In the genomic region with DNA sequence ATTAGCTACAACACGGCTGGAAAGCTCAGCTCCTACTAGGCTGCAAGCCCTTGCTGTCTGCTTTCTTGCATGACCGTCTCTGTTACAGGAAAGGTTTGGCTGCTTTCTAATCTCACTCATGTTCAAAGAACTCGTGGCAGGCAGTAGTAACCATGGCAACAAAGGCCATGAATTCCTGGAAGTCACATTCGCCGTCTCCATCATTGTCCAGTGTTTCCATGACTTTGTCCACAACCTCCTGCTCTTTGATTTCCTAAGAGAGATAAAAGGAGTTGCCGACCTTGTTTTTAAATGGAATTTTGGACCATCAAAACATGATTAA, we compare ENCODE assay signal across 11 cellular contexts. TPM values are rescaled to one million over a fixed set of nuclear protein-coding genes. Genes with fewer than 3 reads are reported as not detected.
DNase-seq lines count a peak whose midpoint lies in the region; ATAC-seq and TF ChIP-seq lines count a peak whose summit lies in the region.
"Had no signal": no experiment of that assay in that cellular context is flagged by ENCODE, and none has a peak within 500 bp of the region (broad histone marks: within the 10 kb centered on the region; RNA-seq: fewer than 3 reads in every experiment).

No MANE protein-coding gene starts in this region.

- H3K27ac ChIP-seq in GM23338 (ENCODE audit: low read depth) (no peak overlapping the region), OCI-LY7 (ENCODE audit: low read depth, low read length, poor library complexity, severe bottlenecking) (no peak overlapping the region)
- H3K27ac ChIP-seq: VCaP had no signal

- no peaks in the 10 kb centered on the region for H3K27me3 ChIP-seq in GM23338 (ENCODE audit: insufficient read depth)

- BruUV-seq in OCI-LY7 (replicated peaks; lab: Mats Ljungman, UMichigan): no TSS peak

- H3K4me3 ChIP-seq in GM23338 (no peak overlapping the region), astrocyte of the cerebellum (ENCODE audit: low read depth, low read length) (no peak overlapping the region), OCI-LY7 (ENCODE audit: low read depth, low read length, poor library complexity, severe bottlenecking) (no peak overlapping the region)

- H3K4me1 ChIP-seq in GM23338 (ENCODE audit: insufficient read depth): peaks cover 17% of the 10 kb centered on the region
- H3K4me1 ChIP-seq in OCI-LY7 (ENCODE audit: insufficient read depth, low read length, poor library complexity, severe bottlenecking): no peaks in the 10 kb centered on the region

- H3K4me1 Mint-ChIP-seq in GM23338: peaks cover 17% of the 10 kb centered on the region
- H3K4me1 Mint-ChIP-seq: stimulated activated naive B cell treated with anti-CD40 and anti-IgM and Interleukin-4, amounts not matched to agents 10 μg/mL and 1 μg/mL and 100 μg/mL, for 72 hours had no signal

- CTCF ChIA-PET in OCI-LY7 (lab: Charles Lee; ENCODE audit: unreplicated experiment): no interaction called here

- H3K36me3 ChIP-seq in GM23338 (ENCODE audit: insufficient read depth) (no peaks in the 10 kb centered on the region), OCI-LY7 (ENCODE audit: insufficient read depth, low read length) (no peaks in the 10 kb centered on the region)

- peak; percentile 22 for DNase-seq in GM23338 (ENCODE audit: low spot score)
- peak; percentile 74 for DNase-seq in astrocyte of the cerebellum (ENCODE audit: low read depth)
- DNase-seq in left cardiac atrium: peak; percentile 65
- peak; percentile 88 for DNase-seq in renal cortical epithelial cell (ENCODE audit: low read depth)
- no peak for DNase-seq in OCI-LY7 (ENCODE audit: low spot score)
- no peak for DNase-seq in NOMO-1 treated with DMSO at 0.1 percent for 48 hours (lab: John Stamatoyannopoulos, UW; ENCODE audit: unreplicated experiment)
- DNase-seq: NCI-H2029 treated with DMSO at 0.1 percent for 48 hours; stimulated activated naive B cell treated with anti-CD40 and anti-IgM and Interleukin-4, amounts not matched to agents 10 μg/mL and 1 μg/mL and 100 μg/mL, for 72 hours had no signal

- no peak for TF ChIP-seq CTCF in GM23338 (conservative IDR thresholded peaks at IDR 0.05; ENCODE audit: low read depth in 2 of 2)
- TF ChIP-seq CTCF in astrocyte of the cerebellum (IDR thresholded peaks at IDR 0.05; ENCODE audit: low read depth, low read length, missing control alignments): no peak
- no peak for TF ChIP-seq CTCF in OCI-LY7 (conservative IDR thresholded peaks at IDR 0.05; ENCODE audit: low read length)

- no peak overlapping the region for H2AFZ ChIP-seq in GM23338
- H2AFZ ChIP-seq in OCI-LY7 (ENCODE audit: low read length): no peak overlapping the region

- H3F3A ChIP-seq in GM23338 (replicated peaks; ENCODE audit: low read depth): no peaks in the 10 kb centered on the region

- H3K9me3 ChIP-seq in OCI-LY7 (ENCODE audit: low read length): 0 out of 2 replicates have a peak, but pooled peaks cover 9% of the 10 kb centered on the region

- no peak overlapping the region for H3K4me3 Mint-ChIP-seq in GM23338
- H3K4me3 Mint-ChIP-seq: stimulated activated naive B cell treated with anti-CD40 and anti-IgM and Interleukin-4, amounts not matched to agents 10 μg/mL and 1 μg/mL and 100 μg/mL, for 72 hours had no signal

- in situ Hi-C loops in astrocyte of the cerebellum (cut with HindIII; ENCODE audit: low sequenced_read_pairs): no loop called here

- H4K20me1 ChIP-seq in GM23338 (replicated peaks; ENCODE audit: insufficient read depth): no peaks in the 10 kb centered on the region
- no peaks in the 10 kb centered on the region for H4K20me1 ChIP-seq in OCI-LY7 (ENCODE audit: insufficient read depth, low read length)

- H3K79me2 ChIP-seq in GM23338 (replicated peaks; ENCODE audit: insufficient read depth) (no peaks in the 10 kb centered on the region), OCI-LY7 (ENCODE audit: insufficient read depth, low read depth, low read length) (no peaks in the 10 kb centered on the region)

- H3K4me2 ChIP-seq in GM23338 (no peak overlapping the region), OCI-LY7 (ENCODE audit: low read length) (no peak overlapping the region)

- peaks cover 24% of the 10 kb centered on the region for H3K9me3 Mint-ChIP-seq in GM23338
- H3K9me3 Mint-ChIP-seq: stimulated activated naive B cell treated with anti-CD40 and anti-IgM and Interleukin-4, amounts not matched to agents 10 μg/mL and 1 μg/mL and 100 μg/mL, for 72 hours had no signal

- intact Hi-C loops in left cardiac atrium (cut with DNase I): no loop called here
- intact Hi-C loops in OCI-LY7 (cut with micrococcal nuclease; ENCODE audit: unreplicated experiment): no loop called here

- H3K27me3 Mint-ChIP-seq in GM23338 (ENCODE audit: insufficient read depth, low read depth, poor library complexity): no peaks in the 10 kb centered on the region
- H3K27me3 Mint-ChIP-seq: stimulated activated naive B cell treated with anti-CD40 and anti-IgM and Interleukin-4, amounts not matched to agents 10 μg/mL and 1 μg/mL and 100 μg/mL, for 72 hours had no signal

- POLR2A ChIA-PET in OCI-LY7 (lab: Charles Lee): no interaction called here

- H3K36me3 Mint-ChIP-seq in GM23338 (ENCODE audit: low read depth): peaks cover 3% of the 10 kb centered on the region; the same call in 2 of the 3 replicates

- H3K9me2 ChIP-seq in GM23338 (ENCODE audit: insufficient read depth): no peaks in the 10 kb centered on the region; the same call in 1 of the 2 replicates
- H3K9me2 ChIP-seq in OCI-LY7 (ENCODE audit: insufficient read depth, low read length): no peaks in the 10 kb centered on the region

- ATAC-seq in GM23338 (no peak), left cardiac atrium (peak in 1 of 2 donors; percentile 70), GM21390 (IDR thresholded peaks at IDR 0.05; ENCODE audit: unreplicated experiment) (no peak), GM18517 (IDR thresholded peaks at IDR 0.05; ENCODE audit: unreplicated experiment) (no peak)
- ATAC-seq: stimulated activated naive B cell treated with anti-CD40 and anti-IgM and Interleukin-4, amounts not matched to agents 10 μg/mL and 1 μg/mL and 100 μg/mL, for 72 hours had no signal

- H3K27ac Mint-ChIP-seq in GM23338: no peak overlapping the region
- H3K27ac Mint-ChIP-seq: stimulated activated naive B cell treated with anti-CD40 and anti-IgM and Interleukin-4, amounts not matched to agents 10 μg/mL and 1 μg/mL and 100 μg/mL, for 72 hours had no signal

RNA-seq across cellular contexts. Expression of gene S100B, which starts 5.7 kb away (rescaled TPM):
- 0.23 and 1.5 TPM in 2 replicates for total RNA-seq in GM23338 (2014; rRNA removed; shearing (Covaris generic))
- 0.96 and 0.97 TPM in 2 replicates for polyA plus RNA-seq in GM23338 (2016; fragmentation: Nextera tagmentation; extraction: Ambion mirVana)
- total RNA-seq in left cardiac atrium (10 to 100 TPM; 12.8 to 41.0 TPM), renal cortical epithelial cell (not detected in 2 replicates), OCI-LY7 (2022) (not detected in 2 replicates)
- not detected in 2 replicates for total RNA-seq in OCI-LY7 (2014; rRNA removed; shearing (Covaris generic))

RNA-seq across cellular contexts. Expression of gene PRMT2, which starts 36.3 kb away (rescaled TPM):
- total RNA-seq in GM23338 (2014; rRNA removed; shearing (Covaris generic)): 56.9 and 65.1 TPM in 2 replicates
- polyA plus RNA-seq in GM23338 (2016; fragmentation: Nextera tagmentation; extraction: Ambion mirVana): 43.2 and 51.9 TPM in 2 replicates
- total RNA-seq in left cardiac atrium (10 to 100 TPM; 60.2 to 67.9 TPM), renal cortical epithelial cell (123 and 163 TPM in 2 replicates), OCI-LY7 (2022) (32.8 and 34.3 TPM in 2 replicates)
- total RNA-seq in OCI-LY7 (2014; rRNA removed; shearing (Covaris generic)): 30.5 and 46.4 TPM in 2 replicates

Comparison
In these comparisons a context has a peak if more than half of its experiments do, and no peak if none do; other contexts are left out.
1. DNase-seq: peak in GM23338 (single experiment), astrocyte of the cerebellum (single experiment), left cardiac atrium (single experiment) and renal cortical epithelial cell (single experiment); none in OCI-LY7 (single experiment) and NOMO-1 treated with DMSO at 0.1 percent for 48 hours (single experiment).